In genomic region chr17:17650959-17651358, GRCh38 we compare ENCODE assay signal across 34 cellular contexts.
"Had no signal": no experiment of that assay in that cellular context is flagged by ENCODE, and none has a peak within 500 bp of the region (broad histone marks: within the 10 kb centered on the region; RNA-seq: fewer than 3 reads in every experiment).

No MANE protein-coding gene starts in this region.

- DNase-seq: activated CD4-positive, alpha-beta memory T cell treated with anti-CD3 and anti-CD28 coated beads for 36 hours; activated CD4-positive, alpha-beta T cell treated with anti-CD3 and anti-CD28 coated beads for 36 hours; activated CD4-positive, alpha-beta T cell treated with anti-CD3 and anti-CD28 coated beads, Interleukin-2, amount 10 ng/mL, durations not matched to agents 24 days and 14 days; activated CD4-positive, CD25-positive, alpha-beta regulatory T cell; activated CD4-positive, CD25-positive, alpha-beta regulatory T cell treated with anti-CD3 and anti-CD28 coated beads, Interleukin-2, amount 50 U/mL, for 72 hours; activated CD8-positive, alpha-beta memory T cell treated with anti-CD3 and anti-CD28 coated beads, Interleukin-2, amount 10 ng/mL, durations not matched to agents 7 days and 5 days; activated CD8-positive, alpha-beta memory T cell treated with anti-CD3 and anti-CD28 coated beads, Interleukin-2, amount 50 U/mL, for 4 hours; activated CD8-positive, alpha-beta T cell treated with anti-CD3 and anti-CD28 coated beads, Interleukin-2, amount 10 ng/mL, durations not matched to agents 7 days and 5 days; activated gamma-delta T cell; activated naive CD4-positive, alpha-beta T cell; activated naive CD4-positive, alpha-beta T cell treated with anti-CD3 and anti-CD28 coated beads, Interleukin-2, amount 10 ng/mL, durations not matched to agents 7 days and 5 days; activated naive CD8-positive, alpha-beta T cell treated with anti-CD3 and anti-CD28 coated beads, Interleukin-2, amount 10 ng/mL, durations not matched to agents 7 days and 5 days; activated T-cell treated with anti-CD3 and anti-CD28 coated beads, Interleukin-2, amount 50 U/mL, for 24 hours; activated T-cell treated with anti-CD3 and anti-CD28 coated beads, Interleukin-2, amount 50 U/mL, for 72 hours; central memory CD4-positive, alpha-beta T cell; cerebellar nuclear complex; colonic mucosa; effector CD8-positive, alpha-beta T cell; esophagus squamous epithelium; foreskin melanocyte; heart right ventricle; T-helper 17 cell; T1000; WERI-Rb-1 had no signal

- H3K9me3 ChIP-seq: colonic mucosa, esophagus squamous epithelium had no signal

- H3K27me3 Mint-ChIP-seq: activated CD4-positive, alpha-beta memory T cell treated with anti-CD3 and anti-CD28 coated beads for 36 hours had no signal

- H3K36me3 Mint-ChIP-seq: activated CD4-positive, alpha-beta memory T cell treated with anti-CD3 and anti-CD28 coated beads for 36 hours; activated CD8-positive, alpha-beta memory T cell treated with anti-CD3 and anti-CD28 coated beads, Interleukin-2, amount 10 ng/mL, durations not matched to agents 7 days and 5 days; activated naive CD4-positive, alpha-beta T cell treated with anti-CD3 and anti-CD28 coated beads, Interleukin-2, amount 10 ng/mL, durations not matched to agents 7 days and 5 days; activated naive CD8-positive, alpha-beta T cell treated with anti-CD3 and anti-CD28 coated beads, Interleukin-2, amount 10 ng/mL, durations not matched to agents 7 days and 5 days; brain had no signal

- H3K27ac Mint-ChIP-seq: activated CD4-positive, alpha-beta memory T cell treated with anti-CD3 and anti-CD28 coated beads for 36 hours; activated CD4-positive, alpha-beta T cell treated with anti-CD3 and anti-CD28 coated beads for 36 hours; activated CD4-positive, alpha-beta T cell treated with anti-CD3 and anti-CD28 coated beads, Interleukin-2, amount 10 ng/mL, durations not matched to agents 24 days and 14 days; activated CD8-positive, alpha-beta memory T cell treated with anti-CD3 and anti-CD28 coated beads, Interleukin-2, amount 10 ng/mL, durations not matched to agents 7 days and 5 days; activated CD8-positive, alpha-beta T cell treated with anti-CD3 and anti-CD28 coated beads, Interleukin-2, amount 10 ng/mL, durations not matched to agents 7 days and 5 days; activated naive CD4-positive, alpha-beta T cell treated with anti-CD3 and anti-CD28 coated beads, Interleukin-2, amount 10 ng/mL, durations not matched to agents 7 days and 5 days; activated naive CD4-positive, alpha-beta T cell treated with anti-CD3 and anti-CD28 coated beads, Interleukin-2, amount 50 U/mL, for 72 hours; activated naive CD8-positive, alpha-beta T cell treated with anti-CD3 and anti-CD28 coated beads, Interleukin-2, amount 10 ng/mL, durations not matched to agents 7 days and 5 days; activated T-cell treated with anti-CD3 and anti-CD28 coated beads, Interleukin-2, amount 50 U/mL, for 24 hours; activated T-cell treated with anti-CD3 and anti-CD28 coated beads, Interleukin-2, amount 50 U/mL, for 72 hours; brain; T-helper 17 cell; T-helper 2 cell treated with Interferon-gamma antibody and Interleukin-4, amounts not matched to agents 5 μg/mL and 100 μg/mL, for 36 hours had no signal

- H3K4me3 ChIP-seq: ascending aorta, breast epithelium, cardiac muscle cell, colonic mucosa, esophagus squamous epithelium, gastroesophageal sphincter, heart right ventricle had no signal

- FAIRE-seq: endometrium, endothelial cell of umbilical vein had no signal

- ATAC-seq: activated CD4-positive, alpha-beta T cell treated with anti-CD3 and anti-CD28 coated beads for 36 hours; activated CD8-positive, alpha-beta memory T cell treated with anti-CD3 and anti-CD28 coated beads, Interleukin-2, amount 10 ng/mL, durations not matched to agents 7 days and 5 days; activated CD8-positive, alpha-beta T cell treated with anti-CD3 and anti-CD28 coated beads, Interleukin-2, amount 10 ng/mL, durations not matched to agents 7 days and 5 days; activated naive CD4-positive, alpha-beta T cell treated with anti-CD3 and anti-CD28 coated beads, Interleukin-2, amount 50 U/mL, for 72 hours; activated T-cell treated with anti-CD3 and anti-CD28 coated beads, Interleukin-2, amount 50 U/mL, for 72 hours; gastroesophageal sphincter; heart right ventricle; T-helper 17 cell had no signal

- H3K9me3 Mint-ChIP-seq: activated CD4-positive, alpha-beta T cell treated with anti-CD3 and anti-CD28 coated beads, Interleukin-2, amount 10 ng/mL, durations not matched to agents 24 days and 14 days; T-helper 2 cell treated with Interferon-gamma antibody and Interleukin-4, amounts not matched to agents 5 μg/mL and 100 μg/mL, for 36 hours had no signal

- H3K27me3 ChIP-seq: ascending aorta, breast epithelium, cardiac muscle cell, colonic mucosa, gastroesophageal sphincter had no signal

- H3K4me3 Mint-ChIP-seq: activated CD4-positive, alpha-beta memory T cell treated with anti-CD3 and anti-CD28 coated beads for 36 hours; activated CD4-positive, alpha-beta T cell treated with anti-CD3 and anti-CD28 coated beads for 36 hours; activated CD4-positive, alpha-beta T cell treated with anti-CD3 and anti-CD28 coated beads, Interleukin-2, amount 10 ng/mL, durations not matched to agents 24 days and 14 days; activated CD8-positive, alpha-beta memory T cell treated with anti-CD3 and anti-CD28 coated beads, Interleukin-2, amount 10 ng/mL, durations not matched to agents 7 days and 5 days; activated CD8-positive, alpha-beta T cell treated with anti-CD3 and anti-CD28 coated beads, Interleukin-2, amount 10 ng/mL, durations not matched to agents 7 days and 5 days; activated naive CD4-positive, alpha-beta T cell treated with anti-CD3 and anti-CD28 coated beads, Interleukin-2, amount 10 ng/mL, durations not matched to agents 7 days and 5 days; activated naive CD8-positive, alpha-beta T cell treated with anti-CD3 and anti-CD28 coated beads, Interleukin-2, amount 10 ng/mL, durations not matched to agents 7 days and 5 days; activated T-cell treated with anti-CD3 and anti-CD28 coated beads, Interleukin-2, amount 50 U/mL, for 24 hours; activated T-cell treated with anti-CD3 and anti-CD28 coated beads, Interleukin-2, amount 50 U/mL, for 72 hours; brain; T-helper 17 cell; T-helper 2 cell treated with Interferon-gamma antibody and Interleukin-4, amounts not matched to agents 5 μg/mL and 100 μg/mL, for 36 hours had no signal

- H3K27ac ChIP-seq: ascending aorta, breast epithelium, cardiac muscle cell, colonic mucosa, epithelial cell of prostate, esophagus squamous epithelium, gastroesophageal sphincter, heart right ventricle, WERI-Rb-1 had no signal

- H3K4me1 Mint-ChIP-seq: activated CD4-positive, alpha-beta T cell treated with anti-CD3 and anti-CD28 coated beads for 36 hours; activated CD4-positive, alpha-beta T cell treated with anti-CD3 and anti-CD28 coated beads, Interleukin-2, amount 10 ng/mL, durations not matched to agents 24 days and 14 days; activated CD8-positive, alpha-beta memory T cell treated with anti-CD3 and anti-CD28 coated beads, Interleukin-2, amount 10 ng/mL, durations not matched to agents 7 days and 5 days; activated naive CD4-positive, alpha-beta T cell treated with anti-CD3 and anti-CD28 coated beads, Interleukin-2, amount 10 ng/mL, durations not matched to agents 7 days and 5 days; activated naive CD8-positive, alpha-beta T cell treated with anti-CD3 and anti-CD28 coated beads, Interleukin-2, amount 10 ng/mL, durations not matched to agents 7 days and 5 days; brain; T-helper 17 cell had no signal

- H3K36me3 ChIP-seq: ascending aorta, breast epithelium, cardiac muscle cell, colonic mucosa, esophagus squamous epithelium, gastroesophageal sphincter, heart right ventricle, WERI-Rb-1 had no signal

- H3K4me1 ChIP-seq: ascending aorta, breast epithelium, colonic mucosa, esophagus squamous epithelium, gastroesophageal sphincter had no signal
